In genomic region chr18:50131591-50131990, GRCh38 we compare ENCODE assay signal across 17 cellular contexts.
DNase-seq lines count a peak whose midpoint lies in the region; ATAC-seq, FAIRE-seq and TF ChIP-seq lines count a peak whose summit lies in the region.
"Had no signal": no experiment of that assay in that cellular context is flagged by ENCODE, and none has a peak within 500 bp of the region (broad histone marks: within the 10 kb centered on the region; RNA-seq: fewer than 3 reads in every experiment).

No MANE protein-coding gene starts in this region.

- CTCF ChIA-PET in HEK293 (lab: Yijun Ruan, JAX): interaction anchor here (0.8 kb wide), 1 partner anchor 72 kb away, joined by 3 read pairs; no protein-coding TSS in a partner anchor

- H3K9me3 Mint-ChIP-seq in activated T-cell treated with anti-CD3 and anti-CD28 coated beads, Interleukin-2, amount 50 U/mL, for 4 hours: no peaks in the 10 kb centered on the region
- no peaks in the 10 kb centered on the region for H3K9me3 Mint-ChIP-seq in astrocyte (ENCODE audit: unreplicated experiment)
- no peaks in the 10 kb centered on the region for H3K9me3 Mint-ChIP-seq in stimulated activated naive CD8-positive, alpha-beta T cell treated with anti-CD3 and anti-CD28 coated beads, Interleukin-15, amount 100 ng/mL, for 72 hours
- H3K9me3 Mint-ChIP-seq: activated B cell treated with CpG ODN at 0.5 μM for 24 hours, natural killer cell had no signal

- H3K4me1 ChIP-seq in HEK293 (ENCODE audit: control insufficient read depth, insufficient read depth, low read length) (peaks cover 3% of the 10 kb centered on the region; the same call in 1 of the 2 replicates), astrocyte (ENCODE audit: insufficient read depth, low read length) (no peaks in the 10 kb centered on the region)

- no peak overlapping the region for H2AFZ ChIP-seq in astrocyte (ENCODE audit: low read depth, low read length)

- H3K27ac Mint-ChIP-seq in astrocyte (ENCODE audit: unreplicated experiment): no peak overlapping the region
- no peak overlapping the region for H3K27ac Mint-ChIP-seq in stimulated activated naive CD8-positive, alpha-beta T cell treated with anti-CD3 and anti-CD28 coated beads, Interleukin-15, amount 100 ng/mL, for 72 hours
- H3K27ac Mint-ChIP-seq: activated B cell treated with CpG ODN at 0.5 μM for 24 hours, natural killer cell had no signal

- POLR2A ChIA-PET in HEK293 (lab: Yijun Ruan, JAX): no interaction called here

- no peaks in the 10 kb centered on the region for H3K9me3 ChIP-seq in HEK293 (ENCODE audit: control insufficient read depth, insufficient read depth, low read depth, low read length)
- H3K9me3 ChIP-seq in astrocyte (ENCODE audit: insufficient read depth, low read depth, low read length): no peaks in the 10 kb centered on the region

- no peaks in the 10 kb centered on the region for H3K79me2 ChIP-seq in astrocyte (ENCODE audit: insufficient read depth, low read length)

- H3K36me3 Mint-ChIP-seq in activated T-cell treated with anti-CD3 and anti-CD28 coated beads, Interleukin-2, amount 50 U/mL, for 4 hours (ENCODE audit: insufficient read depth): no peaks in the 10 kb centered on the region
- no peaks in the 10 kb centered on the region for H3K36me3 Mint-ChIP-seq in astrocyte (ENCODE audit: low read depth, unreplicated experiment)
- H3K36me3 Mint-ChIP-seq: natural killer cell had no signal

- no peak for FAIRE-seq in astrocyte (lab: Jason Lieb, UNC)
- FAIRE-seq: endothelial cell of umbilical vein, G401.6, GM18507 had no signal

- no peaks in the 10 kb centered on the region for H3K4me1 Mint-ChIP-seq in activated T-cell treated with anti-CD3 and anti-CD28 coated beads, Interleukin-2, amount 50 U/mL, for 4 hours (ENCODE audit: low read depth)
- peaks cover 22% of the 10 kb centered on the region for H3K4me1 Mint-ChIP-seq in astrocyte (ENCODE audit: low read depth, unreplicated experiment)
- peaks cover 27% of the 10 kb centered on the region for H3K4me1 Mint-ChIP-seq in stimulated activated naive CD8-positive, alpha-beta T cell treated with anti-CD3 and anti-CD28 coated beads, Interleukin-15, amount 100 ng/mL, for 72 hours
- H3K4me1 Mint-ChIP-seq: activated B cell treated with CpG ODN at 0.5 μM for 24 hours, natural killer cell had no signal

- H3K27ac ChIP-seq in HEK293 (ENCODE audit: extremely low read depth, low read depth, low read length) (no peak overlapping the region), astrocyte (ENCODE audit: low read depth, low read length) (no peak overlapping the region)

- no peak overlapping the region for H3K9ac ChIP-seq in astrocyte (ENCODE audit: low read length)

- H3K27me3 Mint-ChIP-seq in activated T-cell treated with anti-CD3 and anti-CD28 coated beads, Interleukin-2, amount 50 U/mL, for 4 hours (ENCODE audit: low read depth): peaks cover 3% of the 10 kb centered on the region
- H3K27me3 Mint-ChIP-seq in astrocyte (ENCODE audit: low read depth, unreplicated experiment): no peaks in the 10 kb centered on the region
- H3K27me3 Mint-ChIP-seq in stimulated activated naive CD8-positive, alpha-beta T cell treated with anti-CD3 and anti-CD28 coated beads, Interleukin-15, amount 100 ng/mL, for 72 hours: peaks cover 68% of the 10 kb centered on the region

- TF ChIP-seq CTCF in HEK293 (tag by site-specific recombination; IDR thresholded peaks at IDR 0.05): no peak
- no peak for TF ChIP-seq CTCF in astrocyte (IDR thresholded peaks at IDR 0.05; ENCODE audit: insufficient read depth, low read depth, low read length)
- no peak for TF ChIP-seq CTCF in foreskin fibroblast (IDR thresholded peaks at IDR 0.05; ENCODE audit: low read depth, low read length)

- DNase-seq in activated T-cell treated with anti-CD3 and anti-CD28 coated beads, Interleukin-2, amount 50 U/mL, for 4 hours: no peak
- DNase-seq in activated T-cell treated with anti-CD3 and anti-CD28 coated beads, Interleukin-2, amount 50 U/mL, for 48 hours: no peak
- DNase-seq in astrocyte (ENCODE audit: low read depth) (peak; percentile 44), LoVo (ENCODE audit: low spot score) (no peak), foreskin fibroblast (no peak)
- DNase-seq in stimulated activated naive CD8-positive, alpha-beta T cell treated with anti-CD3 and anti-CD28 coated beads, Interleukin-15, amount 100 ng/mL, for 72 hours: peak in 1 of 2 donors; percentile 9
- DNase-seq in activated CD8-positive, alpha-beta memory T cell treated with anti-CD3 and anti-CD28 coated beads, Interleukin-2, amount 50 U/mL, for 48 hours: no peak
- DNase-seq: activated B cell treated with CpG ODN at 0.5 μM for 24 hours, H7, natural killer cell, NCI-H146, NCI-H524 treated with DMSO at 0.1 percent for 48 hours, RPMI8226 had no signal

- H3K4me3 Mint-ChIP-seq in activated T-cell treated with anti-CD3 and anti-CD28 coated beads, Interleukin-2, amount 50 U/mL, for 4 hours: no peak overlapping the region
- H3K4me3 Mint-ChIP-seq in astrocyte (ENCODE audit: unreplicated experiment): no peak overlapping the region
- H3K4me3 Mint-ChIP-seq in stimulated activated naive CD8-positive, alpha-beta T cell treated with anti-CD3 and anti-CD28 coated beads, Interleukin-15, amount 100 ng/mL, for 72 hours: no peak overlapping the region
- H3K4me3 Mint-ChIP-seq: activated B cell treated with CpG ODN at 0.5 μM for 24 hours, natural killer cell had no signal

- H3K4me3 ChIP-seq in HEK293 (ENCODE audit: low read depth, low read length) (no peak overlapping the region), astrocyte (ENCODE audit: insufficient read depth, low read depth, low read length) (no peak overlapping the region), foreskin fibroblast (ENCODE audit: low read depth in 1 of 2, low read length in 2 of 2) (no peak overlapping the region)

- H4K20me1 ChIP-seq in astrocyte (ENCODE audit: insufficient read depth, low read length): no peaks in the 10 kb centered on the region

- no peaks in the 10 kb centered on the region for H3K36me3 ChIP-seq in HEK293 (ENCODE audit: control insufficient read depth in 2 of 2, insufficient read depth in 1 of 2, low read length in 2 of 2)
- H3K36me3 ChIP-seq in astrocyte (ENCODE audit: insufficient read depth, low read length): no peaks in the 10 kb centered on the region

- peaks cover 24% of the 10 kb centered on the region for H3K27me3 ChIP-seq in astrocyte (ENCODE audit: insufficient read depth, low read length)

- ATAC-seq in activated T-cell treated with anti-CD3 and anti-CD28 coated beads, Interleukin-2, amount 50 U/mL, for 4 hours: peak; percentile 50 to 66
- peak; percentile 96 for ATAC-seq in stimulated activated naive CD8-positive, alpha-beta T cell treated with anti-CD3 and anti-CD28 coated beads, Interleukin-15, amount 100 ng/mL, for 72 hours
- ATAC-seq: natural killer cell had no signal

- no peak overlapping the region for H3K4me2 ChIP-seq in astrocyte (ENCODE audit: low read length)

TF ChIP-seq in HEK293, 187 proteins besides CTCF, POLR2A, EP300 and RAD21 (continues in another document):
- peak; percentile 90 for TF ChIP-seq SP7 (tag by site-specific recombination; IDR thresholded peaks at IDR 0.05)
- TF ChIP-seq, protein P1, sequence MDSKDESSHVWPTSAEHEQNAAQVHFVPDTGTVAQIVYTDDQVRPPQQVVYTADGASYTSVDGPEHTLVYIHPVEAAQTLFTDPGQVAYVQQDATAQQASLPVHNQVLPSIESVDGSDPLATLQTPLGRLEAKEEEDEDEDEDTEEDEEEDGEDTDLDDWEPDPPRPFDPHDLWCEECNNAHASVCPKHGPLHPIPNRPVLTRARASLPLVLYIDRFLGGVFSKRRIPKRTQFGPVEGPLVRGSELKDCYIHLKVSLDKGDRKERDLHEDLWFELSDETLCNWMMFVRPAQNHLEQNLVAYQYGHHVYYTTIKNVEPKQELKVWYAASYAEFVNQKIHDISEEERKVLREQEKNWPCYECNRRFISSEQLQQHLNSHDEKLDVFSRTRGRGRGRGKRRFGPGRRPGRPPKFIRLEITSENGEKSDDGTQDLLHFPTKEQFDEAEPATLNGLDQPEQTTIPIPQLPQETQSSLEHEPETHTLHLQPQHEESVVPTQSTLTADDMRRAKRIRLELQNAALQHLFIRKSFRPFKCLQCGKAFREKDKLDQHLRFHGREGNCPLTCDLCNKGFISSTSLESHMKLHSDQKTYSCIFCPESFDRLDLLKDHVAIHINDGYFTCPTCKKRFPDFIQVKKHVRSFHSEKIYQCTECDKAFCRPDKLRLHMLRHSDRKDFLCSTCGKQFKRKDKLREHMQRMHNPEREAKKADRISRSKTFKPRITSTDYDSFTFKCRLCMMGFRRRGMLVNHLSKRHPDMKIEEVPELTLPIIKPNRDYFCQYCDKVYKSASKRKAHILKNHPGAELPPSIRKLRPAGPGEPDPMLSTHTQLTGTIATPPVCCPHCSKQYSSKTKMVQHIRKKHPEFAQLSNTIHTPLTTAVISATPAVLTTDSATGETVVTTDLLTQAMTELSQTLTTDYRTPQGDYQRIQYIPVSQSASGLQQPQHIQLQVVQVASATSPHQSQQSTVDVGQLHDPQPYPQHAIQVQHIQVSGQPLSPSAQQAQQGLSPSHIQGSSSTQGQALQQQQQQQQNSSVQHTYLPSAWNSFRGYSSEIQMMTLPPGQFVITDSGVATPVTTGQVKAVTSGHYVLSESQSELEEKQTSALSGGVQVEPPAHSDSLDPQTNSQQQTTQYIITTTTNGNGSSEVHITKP (tag by site-specific recombination; IDR thresholded peaks at IDR 0.05): peak; percentile 80
- TF ChIP-seq ZNF707 (tag by site-specific recombination; IDR thresholded peaks at IDR 0.05): no peak
- TF ChIP-seq TRIM28 (IDR thresholded peaks at IDR 0.05; ENCODE audit: borderline replicate concordance, low read length): no peak
- TF ChIP-seq ZNF311 (tag by site-specific recombination; IDR thresholded peaks at IDR 0.05; ENCODE audit: borderline replicate concordance): no peak
- no peak for TF ChIP-seq ZNF837 (tag by site-specific recombination; IDR thresholded peaks at IDR 0.05)
- 0 out of 2 replicates have a peak, but pooled peaks have one; percentile 34 for TF ChIP-seq ZNF660 (tag by site-specific recombination; IDR thresholded peaks at IDR 0.05)
- peak; percentile 85 for TF ChIP-seq ZIC2 (tag by site-specific recombination; IDR thresholded peaks at IDR 0.05)
- TF ChIP-seq OSR2 (tag by site-specific recombination; IDR thresholded peaks at IDR 0.05): no peak
- TF ChIP-seq ZNF843 (tag by site-specific recombination; IDR thresholded peaks at IDR 0.05): peak; percentile 56; the same call in 1 of the 2 replicates
- no peak for TF ChIP-seq ZNF266 (tag by site-specific recombination; IDR thresholded peaks at IDR 0.05; ENCODE audit: low read depth)
- peak; percentile 89 for TF ChIP-seq WT1 (tag by site-specific recombination; IDR thresholded peaks at IDR 0.05)
